ENCODE assay signal across 11 cellular contexts in the genomic region with DNA sequence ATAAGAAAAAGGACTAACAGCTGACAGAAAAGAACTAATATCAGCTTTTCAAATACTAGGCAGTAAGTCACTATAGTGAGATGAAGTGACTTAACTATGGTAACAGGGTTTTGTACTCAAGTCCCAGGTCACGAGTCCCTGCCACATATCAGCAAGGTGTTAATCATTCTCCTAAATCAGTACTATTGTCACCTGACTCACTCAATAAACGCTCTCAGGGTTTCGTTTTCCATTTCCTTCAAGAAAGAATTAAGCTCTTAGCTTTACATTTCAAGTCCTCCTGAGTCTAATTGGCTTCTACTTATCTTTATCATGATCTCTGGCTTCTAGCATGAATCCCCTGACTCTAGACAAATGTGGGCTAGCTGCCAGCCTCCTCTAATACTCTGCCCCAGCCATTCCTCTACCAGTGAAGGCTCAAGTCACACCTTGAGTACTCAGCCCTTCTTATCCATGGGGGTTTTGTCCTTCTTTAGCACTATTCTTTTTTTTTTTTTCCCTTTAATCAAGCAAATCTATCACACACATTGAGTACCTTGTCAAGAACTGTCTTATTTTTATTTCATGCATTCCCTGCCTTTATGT. TPM values are rescaled to one million over a fixed set of nuclear protein-coding genes. Genes with fewer than 3 reads are reported as not detected.
A peak's percentile ranks its signal among the peaks of the same experiment; 100 is the strongest.
DNase-seq lines count a peak whose midpoint lies in the region; ATAC-seq, FAIRE-seq and TF ChIP-seq lines count a peak whose summit lies in the region.
"Had no signal": no experiment of that assay in that cellular context is flagged by ENCODE, and none has a peak within 500 bp of the region (broad histone marks: within the 10 kb centered on the region; RNA-seq: fewer than 3 reads in every experiment).

No MANE protein-coding gene starts in this region.

- H3K27ac Mint-ChIP-seq in Calu3 (ENCODE audit: unreplicated experiment) (peak overlapping the region; percentile 87), nephron (peak overlapping the region in 2 of 3 experiments; percentile 16 to 81)

- peak; percentile 61 for ATAC-seq in GM19397 (IDR thresholded peaks at IDR 0.05; ENCODE audit: unreplicated experiment)
- ATAC-seq in GM21529 (IDR thresholded peaks at IDR 0.05; ENCODE audit: unreplicated experiment) = no peak

- H3K4me3 Mint-ChIP-seq in Calu3 (ENCODE audit: low read depth, unreplicated experiment) (peak overlapping the region; percentile 36), nephron (no peak overlapping the region)

- intact Hi-C loops in Calu3 (cut with micrococcal nuclease; ENCODE audit: unreplicated experiment) = loop anchor here (5.0 kb wide), 1 partner anchor 99 kb away; no protein-coding TSS in a partner anchor

- CTCF ChIA-PET in Calu3 (lab: Charles Lee) = interaction anchor here (0.7 to 1.6 kb wide), 4 partner anchors 9 to 98 kb away, joined by 3 to 7 read pairs (median 4); no protein-coding TSS in a partner anchor

- FAIRE-seq in colon (lab: Jason Lieb, UNC) = peak; percentile 31
- FAIRE-seq: endothelial cell of umbilical vein had no signal

- H3K36me3 Mint-ChIP-seq in Calu3 (ENCODE audit: insufficient read depth, unreplicated experiment) = peaks cover 52% of the 10 kb centered on the region
- peaks cover 48% of the 10 kb centered on the region for H3K36me3 Mint-ChIP-seq in nephron (ENCODE audit: low read depth)

- H3K9me3 Mint-ChIP-seq in Calu3 (ENCODE audit: low read depth, unreplicated experiment) (no peaks in the 10 kb centered on the region), nephron (no peaks in the 10 kb centered on the region)

- DNase-seq in Calu3 (peak; percentile 61), iPS-NIHi11 (ENCODE audit: low spot score) (no peak)
- no peak for DNase-seq in activated CD8-positive, alpha-beta memory T cell treated with anti-CD3 and anti-CD28 coated beads, Interleukin-2, amount 50 U/mL, for 48 hours
- DNase-seq: DMS 273 treated with DMSO at 0.1 percent for 48 hours, NCI-H2227 treated with DMSO at 0.1 percent for 48 hours, RPMI8226 had no signal

- no peaks in the 10 kb centered on the region for H3K27me3 Mint-ChIP-seq in Calu3 (ENCODE audit: unreplicated experiment)
- no peaks in the 10 kb centered on the region for H3K27me3 Mint-ChIP-seq in nephron (ENCODE audit: low read depth)

- TF ChIP-seq CTCF in Calu3 (IDR thresholded peaks at IDR 0.05; ENCODE audit: unreplicated experiment) (no peak), nephron (IDR thresholded peaks at IDR 0.05; ENCODE audit: unreplicated experiment in 3 of 3) (no peak)

- no TSS peak for BruUV-seq in Calu3 (replicated peaks; lab: Mats Ljungman, UMichigan)

- peaks cover 29% of the 10 kb centered on the region for H3K4me1 Mint-ChIP-seq in Calu3 (ENCODE audit: low read depth, unreplicated experiment)
- peaks cover 10% of the 10 kb centered on the region for H3K4me1 Mint-ChIP-seq in nephron

RNA-seq across cellular contexts. Expression of gene BUB1, which starts 20.1 kb away (rescaled TPM):
- total RNA-seq in Calu3 (2022) = 63.6 and 66.1 TPM in 2 replicates
